In genomic region chr16:69386596-69386995, GRCh38 we compare ENCODE assay signal across 10 cellular contexts. TPM values are rescaled to one million over a fixed set of nuclear protein-coding genes. Genes with fewer than 3 reads are reported as not detected.
DNase-seq lines count a peak whose midpoint lies in the region; FAIRE-seq and TF ChIP-seq lines count a peak whose summit lies in the region.
"Had no signal": no experiment of that assay in that cellular context is flagged by ENCODE, and none has a peak within 500 bp of the region (broad histone marks: within the 10 kb centered on the region; RNA-seq: fewer than 3 reads in every experiment).

No MANE protein-coding gene starts in this region.

- H3K4me3 ChIP-seq in Caco-2 (ENCODE audit: low read depth, low read length) (no peak overlapping the region), Karpas-422 (ENCODE audit: low read length) (peak overlapping the region; percentile 71), neuron (ENCODE audit: low read length) (peak overlapping the region; percentile 77)

- H3K4me2 ChIP-seq in Karpas-422 (ENCODE audit: low read depth, low read length, poor library complexity, severe bottlenecking), result peak overlapping the region; percentile 69

- no peaks in the 10 kb centered on the region for H3K27me3 Mint-ChIP-seq in Caco-2 (ENCODE audit: insufficient read depth, unreplicated experiment)

- H3K36me3 ChIP-seq in Caco-2 (ENCODE audit: control insufficient read depth, insufficient read depth, low read length), result peaks cover 2% of the 10 kb centered on the region; the same call in 1 of the 2 replicates
- H3K36me3 ChIP-seq in Karpas-422 (ENCODE audit: insufficient read depth, low read length), result peaks cover 29% of the 10 kb centered on the region
- peaks cover 27% of the 10 kb centered on the region for H3K36me3 ChIP-seq in neuron (ENCODE audit: insufficient read depth, low read length)

- CTCF ChIA-PET in Caco-2 (lab: Charles Lee), result interaction anchor here (0.6 kb wide), 1 partner anchor 40 kb away, joined by 4 read pairs; no protein-coding TSS in a partner anchor

- peaks cover 39% of the 10 kb centered on the region for H3K79me2 ChIP-seq in Karpas-422 (ENCODE audit: low read length)

- no peaks in the 10 kb centered on the region for H3K9me3 Mint-ChIP-seq in Caco-2 (ENCODE audit: unreplicated experiment)

- H4K20me1 ChIP-seq in Karpas-422 (ENCODE audit: insufficient read depth, low read depth, low read length), result peaks cover 6% of the 10 kb centered on the region; the same call in 1 of the 2 replicates

- H2AFZ ChIP-seq in Karpas-422 (ENCODE audit: low read length) (peak overlapping the region; percentile 82; the same call in 1 of the 2 replicates), neuron (ENCODE audit: low read depth, low read length) (peak overlapping the region; percentile 80)

- no peaks in the 10 kb centered on the region; the same call in 1 of the 2 replicates for H3K9me2 ChIP-seq in Karpas-422 (replicated peaks; ENCODE audit: insufficient read depth, low read length)

- BruUV-seq in Caco-2 (replicated peaks; lab: Mats Ljungman, UMichigan), result no TSS peak

- peaks cover 26% of the 10 kb centered on the region for H3K4me1 Mint-ChIP-seq in Caco-2 (ENCODE audit: low read depth, unreplicated experiment)

- H3K27ac ChIP-seq in Karpas-422 (ENCODE audit: low read length), result no peak overlapping the region

- POLR2A ChIA-PET in Caco-2 (lab: Charles Lee), result interaction anchor here (0.6 kb wide), 1 partner anchor 62 kb away, joined by 3 read pairs; no protein-coding TSS in a partner anchor

- H3K36me3 Mint-ChIP-seq in Caco-2 (ENCODE audit: insufficient read depth, unreplicated experiment), result peaks cover 45% of the 10 kb centered on the region

- DNase-seq in Caco-2, result no peak
- DNase-seq in Karpas-422, result no peak
- peak; percentile 63 for DNase-seq in amniotic epithelial cell (ENCODE audit: low read depth)
- DNase-seq in NCI-H187 treated with DMSO at 0.1 percent for 48 hours (lab: John Stamatoyannopoulos, UW), result no peak
- DNase-seq in D721Med (ENCODE audit: insufficient read length, low spot score), result no peak
- no peak for DNase-seq in erythroblast (lab: John Stamatoyannopoulos, UW)
- no peak for DNase-seq in NCI-H2081 treated with DMSO at 0.1 percent for 48 hours (lab: John Stamatoyannopoulos, UW)

- FAIRE-seq in D721Med (lab: Jason Lieb, UNC), result no peak
- FAIRE-seq: H54 had no signal

- no peak overlapping the region for H3K27ac Mint-ChIP-seq in Caco-2 (ENCODE audit: unreplicated experiment)

- peak overlapping the region; percentile 89 for H3K4me3 Mint-ChIP-seq in Caco-2 (ENCODE audit: unreplicated experiment)

- H3K9ac ChIP-seq in Karpas-422 (ENCODE audit: low read length), result 0 out of 2 replicates have a peak overlapping the region, but pooled peaks have one; percentile 76

- H3K4me1 ChIP-seq in Caco-2 (peaks cover 8% of the 10 kb centered on the region), Karpas-422 (ENCODE audit: low read length) (peaks cover 27% of the 10 kb centered on the region), neuron (ENCODE audit: insufficient read depth, low read length) (peaks cover 13% of the 10 kb centered on the region)

- no peak for TF ChIP-seq CTCF in Caco-2 (IDR thresholded peaks at IDR 0.05; ENCODE audit: insufficient read depth in 1 of 2, low read depth in 1 of 2, low read length in 1 of 2, severe bottlenecking in 1 of 2, unreplicated experiment in 1 of 2)
- no peak for TF ChIP-seq CTCF in D721Med (IDR thresholded peaks at IDR 0.05; ENCODE audit: insufficient read depth, missing control alignments)

- H3K9me3 ChIP-seq in Caco-2 (no peaks in the 10 kb centered on the region), Karpas-422 (ENCODE audit: low read length) (no peaks in the 10 kb centered on the region), neuron (ENCODE audit: low read length) (no peaks in the 10 kb centered on the region)
- H3K9me3 ChIP-seq: upper lobe of left lung had no signal

- intact Hi-C loops in Caco-2 (cut with micrococcal nuclease; ENCODE audit: unreplicated experiment), result loop anchor here (5.0 kb wide), 1 partner anchor 49 kb away; the partner anchor contains the start of genes COG8 and NIP7

- H3K27me3 ChIP-seq in Caco-2 (replicated peaks; ENCODE audit: control insufficient read depth, insufficient read depth, low read length) (no peaks in the 10 kb centered on the region), Karpas-422 (ENCODE audit: low read length) (no peaks in the 10 kb centered on the region), neuron (ENCODE audit: insufficient read depth, low read length) (no peaks in the 10 kb centered on the region)
- H3K27me3 ChIP-seq: upper lobe of left lung had no signal

- TF ChIP-seq POLR2A in erythroblast (IDR thresholded peaks at IDR 0.05; ENCODE audit: low read length), result no peak

RNA-seq across cellular contexts. Expression of gene TERF2, which starts 0.8 kb away (rescaled TPM):
- 43.6 and 46.2 TPM in 2 replicates for total RNA-seq in Caco-2 (2022)
- total RNA-seq in Karpas-422 (2014; rRNA removed; shearing (Covaris generic); ENCODE audit: low replicate concordance), result 22.1 and 43.5 TPM in 2 replicates

RNA-seq across cellular contexts. Expression of gene TMED6, which starts 35.0 kb away (rescaled TPM):
- total RNA-seq in Caco-2 (2022), result 2.4 TPM in 2 replicates
- total RNA-seq in Karpas-422 (2014; rRNA removed; shearing (Covaris generic); ENCODE audit: low replicate concordance), result 1.8 TPM in 1 of 2 replicates, not detected in the other

RNA-seq across cellular contexts. Expression of gene CYB5B, which starts 37.8 kb away (rescaled TPM):
- total RNA-seq in Caco-2 (2022), result 355 TPM in 2 replicates
- total RNA-seq in Karpas-422 (2014; rRNA removed; shearing (Covaris generic); ENCODE audit: low replicate concordance), result 33.9 and 194 TPM in 2 replicates

RNA-seq across cellular contexts. Expression of gene NIP7, which starts 47.0 kb away (rescaled TPM):
- total RNA-seq in Caco-2 (2022), result 65.6 TPM in 2 replicates
- total RNA-seq in Karpas-422 (2014; rRNA removed; shearing (Covaris generic); ENCODE audit: low replicate concordance), result 21.8 and 24.4 TPM in 2 replicates

RNA-seq across cellular contexts. Expression of gene COG8, which starts 47.2 kb away (rescaled TPM):
- total RNA-seq in Caco-2 (2022), result 57.4 and 59.1 TPM in 2 replicates
- total RNA-seq in Karpas-422 (2014; rRNA removed; shearing (Covaris generic); ENCODE audit: low replicate concordance), result 43.6 and 49.2 TPM in 2 replicates
